ENCODE assay signal across 8 cellular contexts in the genomic region with DNA sequence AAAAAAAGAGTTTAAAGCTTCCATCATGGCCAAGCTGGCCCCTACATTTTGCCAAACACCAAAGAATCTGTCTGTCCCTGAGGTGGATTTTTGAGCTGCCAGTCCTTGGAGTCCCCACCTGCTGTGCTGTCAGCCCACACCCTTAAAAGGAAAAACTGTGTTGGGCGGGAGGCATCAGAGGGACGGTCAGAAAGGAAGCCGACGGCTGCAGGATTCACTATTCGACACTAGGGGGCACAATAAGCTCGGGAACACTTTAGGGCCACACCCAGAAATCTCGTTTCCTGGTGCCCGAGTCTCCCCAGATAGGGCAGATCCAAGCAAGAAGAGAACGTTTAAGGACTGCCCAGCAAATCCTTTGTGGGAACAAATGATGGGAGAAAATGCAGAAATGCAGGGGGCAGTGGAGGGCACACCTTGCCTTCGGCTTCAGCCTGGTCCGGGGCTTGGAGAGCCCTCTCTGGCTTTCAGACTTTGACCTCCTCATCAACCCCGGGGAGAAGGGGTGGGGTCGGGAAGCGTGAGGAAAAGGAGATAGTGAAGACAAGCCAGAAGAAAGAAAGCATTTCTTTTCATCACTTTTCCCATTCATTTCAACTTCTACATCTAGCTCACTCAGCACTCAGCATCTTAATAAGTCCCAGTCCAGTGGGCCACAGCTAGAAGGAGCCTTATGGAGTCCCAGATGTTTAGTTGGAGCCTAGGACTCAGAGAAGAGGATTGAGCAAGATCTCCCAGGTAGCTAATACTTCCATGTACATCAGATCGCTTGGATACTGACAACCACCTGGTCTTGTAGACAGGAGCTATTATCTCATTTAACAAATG.
DNase-seq lines count a peak whose midpoint lies in the region; ATAC-seq lines count a peak whose summit lies in the region.

No MANE protein-coding gene starts in this region.

- DNase-seq in ACHN (peak; percentile 93), NCI-H510A (lab: John Stamatoyannopoulos, UW) (peak; percentile 73)
- peak; percentile 71 to 74 for DNase-seq in activated CD4-positive, alpha-beta T cell treated with anti-CD3 and anti-CD28 coated beads for 24 hours (ENCODE audit: low read depth in 2 of 2)
- DNase-seq in stimulated activated CD4-positive, alpha-beta T cell treated with anti-CD3 and anti-CD28 coated beads, Interleukin-1b, Interleukin-23, amount 100 ng/mL, for 24 hours (ENCODE audit: low read depth in 4 of 4, low spot score in 1 of 4): peak; percentile 50 to 71 (median 66)

- peak; percentile 64 for ATAC-seq in GM18870 (IDR thresholded peaks at IDR 0.05; ENCODE audit: unreplicated experiment)
- peak; percentile 57 for ATAC-seq in HG03432 (IDR thresholded peaks at IDR 0.05; ENCODE audit: unreplicated experiment)

- H3K27ac ChIP-seq in cingulate gyrus (ENCODE audit: low read depth, low read length) (peak overlapping the region; percentile 62), layer of hippocampus (ENCODE audit: low read depth, low read length) (peak overlapping the region; percentile 79)

- no peaks in the 10 kb centered on the region for H3K27me3 ChIP-seq in layer of hippocampus (ENCODE audit: control insufficient read depth, insufficient read depth, low read length)

- in situ Hi-C loops in ACHN (cut with HindIII; ENCODE audit: low pct_ligation_motif_present, low pct_unique_long_range_greater_than_20kb, low sequenced_read_pairs): no loop called here

Comparison
In these comparisons a context has a peak if more than half of its experiments do, and no peak if none do; other contexts are left out.
1. Peak in every context shown above with its lines: DNase-seq, ATAC-seq and H3K27ac ChIP-seq.